37 cellular contexts compared by ENCODE assay signal in genomic region chr22:38427465-38427864, GRCh38. TPM values are rescaled to one million over a fixed set of nuclear protein-coding genes. Genes with fewer than 3 reads are reported as not detected.
"Had no signal": no experiment of that assay in that cellular context is flagged by ENCODE, and none has a peak within 500 bp of the region (broad histone marks: within the 10 kb centered on the region; RNA-seq: fewer than 3 reads in every experiment).

No MANE protein-coding gene starts in this region.

- H3K9me3 ChIP-seq: MG63 had no signal

- H3K27ac ChIP-seq: KMS-11 had no signal

- H3K4me3 ChIP-seq: MG63 had no signal

- H3K9ac ChIP-seq: KMS-11 had no signal

- H3K4me2 ChIP-seq: KMS-11 had no signal

- H3K36me3 ChIP-seq: MG63 had no signal

- H3K27me3 ChIP-seq: MG63 had no signal

- DNase-seq: Karpas-422, Kasumi-1, MG63, MM.1S, MV-4-11, NCI-H1048, NCI-H1092, NCI-H1092 treated with DMSO at 0.1 percent for 48 hours, NCI-H1105, NCI-H1105 treated with DMSO at 0.1 percent for 48 hours, NCI-H1417, NCI-H1417 treated with DMSO at 0.1 percent for 48 hours, NCI-H1436, NCI-H1436 treated with DMSO at 0.1 percent for 48 hours, NCI-H146, NCI-H1694, NCI-H1694 treated with DMSO at 0.1 percent for 48 hours, NCI-H187, NCI-H187 treated with DMSO at 0.1 percent for 48 hours, NCI-H1930, NCI-H2029, NCI-H2029 treated with DMSO at 0.1 percent for 48 hours, NCI-H2081, NCI-H2081 treated with DMSO at 0.1 percent for 48 hours, NCI-H2107, NCI-H2171, NCI-H2171 treated with DMSO at 0.1 percent for 48 hours, NCI-H2227 treated with DMSO at 0.1 percent for 48 hours, NCI-H226, NCI-H345, NCI-H446, NCI-H446 treated with DMSO at 0.1 percent for 48 hours, NCI-H510A had no signal

RNA-seq across cellular contexts. Expression of gene KCNJ4, which starts 27.5 kb away (rescaled TPM):
- total RNA-seq: LHCN-M2, MCF 10A, NCI-H460 had no signal
